ENCODE assay signal across 16 cellular contexts in genomic region chr3:4753073-4753691, GRCh38.
DNase-seq lines count a peak whose midpoint lies in the region; ATAC-seq, FAIRE-seq and TF ChIP-seq lines count a peak whose summit lies in the region.
"Had no signal": no experiment of that assay in that cellular context is flagged by ENCODE, and none has a peak within 500 bp of the region (broad histone marks: within the 10 kb centered on the region; RNA-seq: fewer than 3 reads in every experiment).

No MANE protein-coding gene starts in this region.

- no peak overlapping the region for H3K9ac ChIP-seq in mesenchymal stem cell (ENCODE audit: low read length)

- H3K23ac ChIP-seq in mesenchymal stem cell (ENCODE audit: low read length in 2 of 2) = no peak overlapping the region

- no peaks in the 10 kb centered on the region for H3K36me3 ChIP-seq in Caco-2 (ENCODE audit: control insufficient read depth, insufficient read depth, low read length)
- H3K36me3 ChIP-seq in mesenchymal stem cell (ENCODE audit: control insufficient read depth in 1 of 2, insufficient read depth in 2 of 2, low read depth in 1 of 2, low read length in 2 of 2) = no peaks in the 10 kb centered on the region
- H3K36me3 ChIP-seq in esophagus muscularis mucosa = peaks cover 0 to 7% (median 2%) of the 10 kb centered on the region in 4 donors
- H3K36me3 ChIP-seq in upper lobe of left lung = no peaks in the 10 kb centered on the region
- H3K36me3 ChIP-seq: HAP-1, suprapubic skin had no signal

- no peaks in the 10 kb centered on the region for H3K79me1 ChIP-seq in mesenchymal stem cell (replicated peaks; ENCODE audit: low read length, poor library complexity, severe bottlenecking)

- TF ChIP-seq POLR2A in GM19099 (IDR thresholded peaks at IDR 0.05; ENCODE audit: extremely low read depth, insufficient read length, low read depth) = peak; percentile 38
- no peak for TF ChIP-seq POLR2A in esophagus muscularis mucosa (IDR thresholded peaks at IDR 0.05; ENCODE audit: low read depth)
- no peak for TF ChIP-seq POLR2A in upper lobe of left lung (IDR thresholded peaks at IDR 0.05)

- H3K4me3 Mint-ChIP-seq in Caco-2 (ENCODE audit: unreplicated experiment) = peak overlapping the region; percentile 18
- H3K4me3 Mint-ChIP-seq in activated T-helper 1 cell treated with anti-CD3 and anti-CD28 coated beads, Interleukin-12 subunit alpha, Interleukin-12 subunit beta, Interleukin-2, Interleukin-4 antibody, amounts not matched to agents 30 ng/mL and 10 ng/mL and 1 ng/mL, durations not matched to agents 14 hours and 24 hours and 36 hours = no peak overlapping the region

- BruUV-seq in Caco-2 (replicated peaks; lab: Mats Ljungman, UMichigan) = no TSS peak

- H3K4me1 ChIP-seq in Caco-2 (peaks cover 56% of the 10 kb centered on the region), mesenchymal stem cell (ENCODE audit: control insufficient read depth, insufficient read depth, low read depth, low read length) (peaks cover 30% of the 10 kb centered on the region), esophagus muscularis mucosa (peaks cover 36 to 53% (median 48%) of the 10 kb centered on the region in 4 donors), upper lobe of left lung (peaks cover 20 to 36% (median 28%) of the 10 kb centered on the region in 4 donors)
- H3K4me1 ChIP-seq: HAP-1 had no signal

- FAIRE-seq in urothelium cell line (lab: Jason Lieb, UNC) = no peak

- TF ChIP-seq EP300 in esophagus muscularis mucosa (IDR thresholded peaks at IDR 0.05) = no peak
- no peak for TF ChIP-seq EP300 in upper lobe of left lung (IDR thresholded peaks at IDR 0.05)

- no peaks in the 10 kb centered on the region for H3K27me3 ChIP-seq in Caco-2 (replicated peaks; ENCODE audit: control insufficient read depth, insufficient read depth, low read length)
- peaks cover 0 to 3% of the 10 kb centered on the region in 2 experiments for H3K27me3 ChIP-seq in mesenchymal stem cell (ENCODE audit: control insufficient read depth in 1 of 2, insufficient read depth in 1 of 2, low read length in 2 of 2)
- no peaks in the 10 kb centered on the region for H3K27me3 ChIP-seq in esophagus muscularis mucosa
- no peaks in the 10 kb centered on the region for H3K27me3 ChIP-seq in upper lobe of left lung
- H3K27me3 ChIP-seq: foreskin keratinocyte, suprapubic skin had no signal

- no peak overlapping the region for H2BK15ac ChIP-seq in mesenchymal stem cell (ENCODE audit: low read depth, poor library complexity, severe bottlenecking)

- H2BK120ac ChIP-seq in mesenchymal stem cell (ENCODE audit: low read depth, low read length) = no peak overlapping the region

- peaks cover 25% of the 10 kb centered on the region for H3K4me1 Mint-ChIP-seq in Caco-2 (ENCODE audit: low read depth, unreplicated experiment)
- H3K4me1 Mint-ChIP-seq in activated T-helper 1 cell treated with anti-CD3 and anti-CD28 coated beads, Interleukin-12 subunit alpha, Interleukin-12 subunit beta, Interleukin-2, Interleukin-4 antibody, amounts not matched to agents 30 ng/mL and 10 ng/mL and 1 ng/mL, durations not matched to agents 14 hours and 24 hours and 36 hours (ENCODE audit: low read depth) = peaks cover 83% of the 10 kb centered on the region

- H2AK5ac ChIP-seq in mesenchymal stem cell (ENCODE audit: low read length, severe bottlenecking) = peak overlapping the region; percentile 91

- H3K4me3 ChIP-seq in Caco-2 (ENCODE audit: low read depth, low read length) (no peak overlapping the region), mesenchymal stem cell (ENCODE audit: insufficient read depth in 1 of 2, low read depth in 1 of 2, low read length in 2 of 2) (no peak overlapping the region), esophagus muscularis mucosa (no peak overlapping the region), upper lobe of left lung (no peak overlapping the region)
- H3K4me3 ChIP-seq: HAP-1, suprapubic skin had no signal

- no peak for TF ChIP-seq CTCF in Caco-2 (IDR thresholded peaks at IDR 0.05; ENCODE audit: insufficient read depth in 1 of 2, low read depth in 1 of 2, low read length in 1 of 2, severe bottlenecking in 1 of 2, unreplicated experiment in 1 of 2)
- no peak for TF ChIP-seq CTCF in esophagus muscularis mucosa (IDR thresholded peaks at IDR 0.05)
- no peak for TF ChIP-seq CTCF in upper lobe of left lung (IDR thresholded peaks at IDR 0.05)

- no peak overlapping the region for H4K8ac ChIP-seq in mesenchymal stem cell (ENCODE audit: low read length)

- H3K14ac ChIP-seq in mesenchymal stem cell (ENCODE audit: low read length in 2 of 2) = no peak overlapping the region

- peak overlapping the region; percentile 100 for H3K27ac ChIP-seq in mesenchymal stem cell (ENCODE audit: low read length, poor library complexity, severe bottlenecking)
- H3K27ac ChIP-seq in esophagus muscularis mucosa (replicated peaks in 1 of 4) = no peak overlapping the region
- no peak overlapping the region for H3K27ac ChIP-seq in upper lobe of left lung

- peak overlapping the region; percentile 45 for H2BK5ac ChIP-seq in mesenchymal stem cell (ENCODE audit: low read depth, low read length, poor library complexity, severe bottlenecking)

- CTCF ChIA-PET in Caco-2 (lab: Charles Lee) = interaction anchor here (1.0 to 1.4 kb wide), 2 partner anchors 24 to 27 kb away, joined by 3 read pairs; no protein-coding TSS in a partner anchor

- no peak overlapping the region for H2AFZ ChIP-seq in mesenchymal stem cell (ENCODE audit: low read depth, low read length)

- ATAC-seq in HG02852 (IDR thresholded peaks at IDR 0.05; ENCODE audit: unreplicated experiment) (no peak), upper lobe of left lung (ENCODE audit: low FRiP score in 2 of 2) (no peak)
- ATAC-seq: foreskin keratinocyte; naive thymus-derived CD4-positive, alpha-beta T cell had no signal

- H3K18ac ChIP-seq in mesenchymal stem cell (ENCODE audit: low read depth in 1 of 2, low read length in 2 of 2) = no peak overlapping the region

- H3K9me3 Mint-ChIP-seq in Caco-2 (ENCODE audit: unreplicated experiment) = no peaks in the 10 kb centered on the region
- peaks cover 8% of the 10 kb centered on the region for H3K9me3 Mint-ChIP-seq in activated T-helper 1 cell treated with anti-CD3 and anti-CD28 coated beads, Interleukin-12 subunit alpha, Interleukin-12 subunit beta, Interleukin-2, Interleukin-4 antibody, amounts not matched to agents 30 ng/mL and 10 ng/mL and 1 ng/mL, durations not matched to agents 14 hours and 24 hours and 36 hours

- no peaks in the 10 kb centered on the region for H3K27me3 Mint-ChIP-seq in Caco-2 (ENCODE audit: insufficient read depth, unreplicated experiment)
- no peaks in the 10 kb centered on the region for H3K27me3 Mint-ChIP-seq in activated T-helper 1 cell treated with anti-CD3 and anti-CD28 coated beads, Interleukin-12 subunit alpha, Interleukin-12 subunit beta, Interleukin-2, Interleukin-4 antibody, amounts not matched to agents 30 ng/mL and 10 ng/mL and 1 ng/mL, durations not matched to agents 14 hours and 24 hours and 36 hours (ENCODE audit: insufficient read depth)
- H3K27me3 Mint-ChIP-seq: naive thymus-derived CD4-positive, alpha-beta T cell had no signal

- POLR2A ChIA-PET in Caco-2 (lab: Charles Lee) = interaction anchor here (0.5 kb wide), 1 partner anchor 359 kb away, joined by 3 read pairs; no protein-coding TSS in a partner anchor

- H3K4ac ChIP-seq in mesenchymal stem cell (ENCODE audit: low read depth in 1 of 2, low read length in 2 of 2) = no peak overlapping the region

- no peak for DNase-seq in Caco-2
- DNase-seq in activated T-helper 1 cell treated with anti-CD3 and anti-CD28 coated beads, Interleukin-12 subunit alpha, Interleukin-12 subunit beta, Interleukin-2, Interleukin-4 antibody, amounts not matched to agents 30 ng/mL and 10 ng/mL and 1 ng/mL, durations not matched to agents 14 hours and 24 hours and 36 hours (ENCODE audit: low spot score) = no peak
- no peak for DNase-seq in mesenchymal stem cell
- no peak for DNase-seq in esophagus muscularis mucosa (ENCODE audit: extremely low spot score)
- DNase-seq in upper lobe of left lung = no peak
- no peak for DNase-seq in urothelium cell line (ENCODE audit: low spot score)
- DNase-seq: foreskin keratinocyte; KG1; naive thymus-derived CD4-positive, alpha-beta T cell; NCI-H1105; RPMI8226; stimulated activated CD4-positive, alpha-beta T cell treated with anti-CD3 and anti-CD28 coated beads, Interleukin-15, amount 100 ng/mL, for 24 hours had no signal

- H3K4me2 ChIP-seq in mesenchymal stem cell (ENCODE audit: low read length, poor library complexity, severe bottlenecking) = no peak overlapping the region

- no peaks in the 10 kb centered on the region for H3K9me3 ChIP-seq in Caco-2
- H3K9me3 ChIP-seq in mesenchymal stem cell (ENCODE audit: control insufficient read depth, low read length) = no peaks in the 10 kb centered on the region
- H3K9me3 ChIP-seq in esophagus muscularis mucosa = no peaks in the 10 kb centered on the region
- no peaks in the 10 kb centered on the region for H3K9me3 ChIP-seq in upper lobe of left lung
- H3K9me3 ChIP-seq: HAP-1, suprapubic skin had no signal

- H3K36me3 Mint-ChIP-seq in Caco-2 (ENCODE audit: insufficient read depth, unreplicated experiment) = peaks cover 5% of the 10 kb centered on the region
- peaks cover 61% of the 10 kb centered on the region for H3K36me3 Mint-ChIP-seq in activated T-helper 1 cell treated with anti-CD3 and anti-CD28 coated beads, Interleukin-12 subunit alpha, Interleukin-12 subunit beta, Interleukin-2, Interleukin-4 antibody, amounts not matched to agents 30 ng/mL and 10 ng/mL and 1 ng/mL, durations not matched to agents 14 hours and 24 hours and 36 hours (ENCODE audit: low read depth)

- intact Hi-C loops in Caco-2 (cut with micrococcal nuclease; ENCODE audit: unreplicated experiment) (no loop called here), esophagus muscularis mucosa (cut with DNase I) (no loop called here)
- intact Hi-C loops in activated T-helper 1 cell treated with anti-CD3 and anti-CD28 coated beads, Interleukin-12 subunit alpha, Interleukin-12 subunit beta, Interleukin-2, Interleukin-4 antibody, amounts not matched to agents 30 ng/mL and 10 ng/mL and 1 ng/mL, durations not matched to agents 14 hours and 24 hours and 36 hours (cut with micrococcal nuclease) = no loop called here

- H3K27ac Mint-ChIP-seq in Caco-2 (ENCODE audit: unreplicated experiment) = peak overlapping the region; percentile 83
- H3K27ac Mint-ChIP-seq in activated T-helper 1 cell treated with anti-CD3 and anti-CD28 coated beads, Interleukin-12 subunit alpha, Interleukin-12 subunit beta, Interleukin-2, Interleukin-4 antibody, amounts not matched to agents 30 ng/mL and 10 ng/mL and 1 ng/mL, durations not matched to agents 14 hours and 24 hours and 36 hours = peak overlapping the region; percentile 56

- no peak overlapping the region for H4K91ac ChIP-seq in mesenchymal stem cell (ENCODE audit: low read length)

- 94% methylated on average over 15 of the region's 15 CpGs for WGBS in mesenchymal stem cell
- 91% methylated on average over 14 of the region's 15 CpGs for WGBS in esophagus muscularis mucosa
- WGBS in upper lobe of left lung, 2 donors = 88 to 97% methylated on average over 15 of the region's 15 CpGs

- H2BK12ac ChIP-seq in mesenchymal stem cell (ENCODE audit: low read length in 2 of 2) = no peak overlapping the region
